25 cellular contexts compared by ENCODE assay signal in genomic region chr9:125510980-125511379, GRCh38.
"Had no signal": no experiment of that assay in that cellular context is flagged by ENCODE, and none has a peak within 500 bp of the region (broad histone marks: within the 10 kb centered on the region; RNA-seq: fewer than 3 reads in every experiment).

No MANE protein-coding gene starts in this region.

- H3K27me3 ChIP-seq: ascending aorta, body of pancreas, Peyer's patch had no signal

- H3K4me3 ChIP-seq: ascending aorta, body of pancreas, Peyer's patch had no signal

- H3K9me3 ChIP-seq: ascending aorta, body of pancreas, Peyer's patch had no signal

- H3K4me1 ChIP-seq: ascending aorta had no signal

- H3K36me3 ChIP-seq: ascending aorta, Peyer's patch had no signal

- DNase-seq: activated CD4-positive, alpha-beta T cell treated with anti-CD3 and anti-CD28 coated beads for 48 hours; activated CD4-positive, alpha-beta T cell treated with anti-CD3 and anti-CD28 coated beads, Interleukin-2, amount 50 U/mL, for 48 hours; activated CD4-positive, CD25-positive, alpha-beta regulatory T cell treated with anti-CD3 and anti-CD28 coated beads, Interleukin-2, amount 50 U/mL, for 72 hours; activated CD8-positive, alpha-beta memory T cell treated with anti-CD3 and anti-CD28 coated beads, Interleukin-2, amount 10 ng/mL, durations not matched to agents 7 days and 5 days; activated effector memory CD4-positive, alpha-beta T cell treated with Interleukin-2 at 50 U/mL for 16 hours; activated naive CD4-positive, alpha-beta T cell treated with Interleukin-2 at 50 U/mL for 16 hours; activated naive CD8-positive, alpha-beta T cell treated with anti-CD3 and anti-CD28 coated beads, Interleukin-2, amount 50 U/mL, for 24 hours; activated T-cell treated with anti-CD3 and anti-CD28 coated beads, Interleukin-2, amount 50 U/mL, for 24 hours; amniotic stem cell; body of pancreas; Kasumi-1; KBM-7; NCI-H1048; NCI-H1417; NCI-H1930; NCI-H2171; NCI-H2227 treated with DMSO at 0.1 percent for 48 hours; NCI-H526; NCI-H82; Peyer's patch; Right ventricle myocardium superior had no signal

- ATAC-seq: activated CD8-positive, alpha-beta memory T cell treated with anti-CD3 and anti-CD28 coated beads, Interleukin-2, amount 10 ng/mL, durations not matched to agents 7 days and 5 days; activated naive CD4-positive, alpha-beta T cell treated with anti-CD3 and anti-CD28 coated beads, Interleukin-2, amount 50 U/mL, for 72 hours; activated naive CD8-positive, alpha-beta T cell treated with anti-CD3 and anti-CD28 coated beads, Interleukin-2, amount 50 U/mL, for 24 hours; body of pancreas; WTC11 had no signal

- H3K27ac ChIP-seq: ascending aorta, body of pancreas, Peyer's patch, RWPE1 had no signal
